In genomic region chr6:53497905-53498304, GRCh38 we compare ENCODE assay signal across 1 cellular context.
TF ChIP-seq lines count a peak whose summit lies in the region.

No MANE protein-coding gene starts in this region.

TF ChIP-seq in HepG2, 621 proteins besides CTCF, POLR2A, EP300 and RAD21:
- TF ChIP-seq GZF1 (CRISPR knock-in tag; IDR thresholded peaks at IDR 0.05) (no peak), JARID2 (CRISPR knock-in tag; IDR thresholded peaks at IDR 0.05; ENCODE audit: insufficient replicate concordance) (no peak), ZNF333 (CRISPR knock-in tag; IDR thresholded peaks at IDR 0.05; ENCODE audit: borderline replicate concordance) (no peak), MAFK (conservative IDR thresholded peaks at IDR 0.05 in 1 of 2, IDR thresholded peaks at IDR 0.05 in 1 of 2; ENCODE audit: low read length in 2 of 2) (peak; percentile 79 to 81), ZNF841 (CRISPR knock-in tag; IDR thresholded peaks at IDR 0.05; ENCODE audit: borderline replicate concordance) (no peak), ZNF883 (CRISPR knock-in tag; IDR thresholded peaks at IDR 0.05; ENCODE audit: not compliant biosample characterization) (no peak), MAFF (IDR thresholded peaks at IDR 0.05; ENCODE audit: low read depth, low read length) (peak; percentile 73)
